Comparison of ENCODE assay signal across 1 cellular context in the genomic region with DNA sequence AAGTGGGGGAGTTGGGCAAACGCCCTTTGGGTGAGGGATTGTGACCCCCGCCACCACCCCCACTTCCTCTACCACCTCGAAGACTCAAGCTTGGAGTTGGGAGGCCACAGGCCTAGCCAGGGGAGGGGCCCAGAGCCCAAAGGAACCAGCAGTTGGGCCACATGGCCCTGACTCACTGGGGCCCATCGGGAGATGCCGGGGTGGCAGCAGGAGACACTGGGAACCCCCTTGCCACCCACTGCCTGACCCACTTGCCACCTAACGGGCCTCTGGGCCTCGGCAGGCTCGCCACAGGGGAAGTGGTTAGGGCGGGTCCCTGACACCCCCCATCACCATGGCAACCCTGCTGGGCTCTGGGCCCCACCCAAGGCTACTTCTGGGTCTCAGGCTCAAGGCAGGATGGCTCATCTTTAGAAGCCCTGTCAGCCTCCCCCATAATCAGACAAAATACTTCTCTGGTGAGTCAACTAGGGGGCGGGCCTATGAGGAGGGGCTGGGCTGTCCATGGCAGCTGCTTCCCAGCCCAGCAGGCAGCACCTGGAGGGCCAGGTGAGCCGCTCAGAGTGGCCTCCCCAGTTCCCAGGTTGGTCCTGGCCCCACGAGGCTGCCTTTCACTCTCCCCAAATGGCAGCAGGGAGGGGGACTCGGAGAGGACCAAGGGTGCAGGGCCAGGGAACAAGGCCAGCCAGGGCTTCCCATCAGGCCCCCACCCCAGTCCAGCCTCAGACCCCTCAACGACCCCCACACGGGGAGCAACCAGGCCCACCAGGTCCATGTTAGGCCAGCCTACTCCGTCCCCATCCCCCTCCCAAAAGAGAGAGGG.
A peak's percentile ranks its signal among the peaks of the same experiment; 100 is the strongest.
TF ChIP-seq lines count a peak whose summit lies in the region.

No MANE protein-coding gene starts in this region.

TF ChIP-seq in K562, 482 proteins besides CTCF, POLR2A, EP300 and RAD21 (continued from another document and continues in another):
- TF ChIP-seq NR2C2 (CRISPR knock-in tag; IDR thresholded peaks at IDR 0.05) (0 out of 2 replicates have a peak, but pooled peaks have one; percentile 30), NR2C2 (tag; IDR thresholded peaks at IDR 0.05) (no peak), FOXJ3 (CRISPR knock-in tag; IDR thresholded peaks at IDR 0.05) (no peak), BRD4 (IDR thresholded peaks at IDR 0.05) (no peak), SIRT6 (IDR thresholded peaks at IDR 0.05; ENCODE audit: low read depth, low read length) (no peak), ZNF57 (CRISPR knock-in tag; IDR thresholded peaks at IDR 0.05) (no peak), PHTF2 (CRISPR knock-in tag; IDR thresholded peaks at IDR 0.05) (no peak), ATF7 (IDR thresholded peaks at IDR 0.05) (peak; percentile 74), NBN (IDR thresholded peaks at IDR 0.05; ENCODE audit: low read depth) (no peak), NFIX (CRISPR knock-in tag; IDR thresholded peaks at IDR 0.05; ENCODE audit: low read depth) (no peak), BCOR (IDR thresholded peaks at IDR 0.05) (no peak), STAG1 (CRISPR knock-in tag; IDR thresholded peaks at IDR 0.05; ENCODE audit: borderline replicate concordance) (no peak), ZNF224 (CRISPR knock-in tag; IDR thresholded peaks at IDR 0.05) (no peak), ZNF212 (CRISPR knock-in tag; IDR thresholded peaks at IDR 0.05) (no peak), ZNF239 (CRISPR knock-in tag; IDR thresholded peaks at IDR 0.05) (no peak), ZNF263 (CRISPR knock-in tag; IDR thresholded peaks at IDR 0.05; ENCODE audit: borderline replicate concordance) (no peak), SMARCC2 (IDR thresholded peaks at IDR 0.05; ENCODE audit: low read depth) (no peak), U2AF2 (optimal IDR thresholded peaks at IDR 0.05; ENCODE audit: low read depth, low read length) (no peak), ZNF311 (CRISPR knock-in tag; IDR thresholded peaks at IDR 0.05) (no peak), YBX1 (IDR thresholded peaks at IDR 0.05) (no peak), BHLHE40 (IDR thresholded peaks at IDR 0.05; ENCODE audit: low read length) (0 out of 2 replicates have a peak, but pooled peaks have one; percentile 5), MCM2 (IDR thresholded peaks at IDR 0.05; ENCODE audit: low read depth) (no peak), ZNF174 (CRISPR knock-in tag; IDR thresholded peaks at IDR 0.05) (no peak), SMARCB1 (IDR thresholded peaks at IDR 0.05; ENCODE audit: insufficient read length, low read depth) (no peak), SAFB2 (IDR thresholded peaks at IDR 0.05; ENCODE audit: borderline replicate concordance, low read depth, low read length, severe bottlenecking) (no peak), ZKSCAN1 (IDR thresholded peaks at IDR 0.05; ENCODE audit: low read depth, low read length) (no peak), CREBBP (IDR thresholded peaks at IDR 0.05; ENCODE audit: low read depth, low read length) (no peak), HDGF (IDR thresholded peaks at IDR 0.05) (no peak), ZC3H8 (IDR thresholded peaks at IDR 0.05) (no peak), CBFA2T3 (IDR thresholded peaks at IDR 0.05) (peak; percentile 57), ZNF75A (CRISPR knock-in tag; IDR thresholded peaks at IDR 0.05) (no peak), MXI1 (IDR thresholded peaks at IDR 0.05; ENCODE audit: low read depth, low read length) (peak; percentile 55; the same call in 1 of the 2 replicates)
- TF ChIP-seq, protein P1, sequence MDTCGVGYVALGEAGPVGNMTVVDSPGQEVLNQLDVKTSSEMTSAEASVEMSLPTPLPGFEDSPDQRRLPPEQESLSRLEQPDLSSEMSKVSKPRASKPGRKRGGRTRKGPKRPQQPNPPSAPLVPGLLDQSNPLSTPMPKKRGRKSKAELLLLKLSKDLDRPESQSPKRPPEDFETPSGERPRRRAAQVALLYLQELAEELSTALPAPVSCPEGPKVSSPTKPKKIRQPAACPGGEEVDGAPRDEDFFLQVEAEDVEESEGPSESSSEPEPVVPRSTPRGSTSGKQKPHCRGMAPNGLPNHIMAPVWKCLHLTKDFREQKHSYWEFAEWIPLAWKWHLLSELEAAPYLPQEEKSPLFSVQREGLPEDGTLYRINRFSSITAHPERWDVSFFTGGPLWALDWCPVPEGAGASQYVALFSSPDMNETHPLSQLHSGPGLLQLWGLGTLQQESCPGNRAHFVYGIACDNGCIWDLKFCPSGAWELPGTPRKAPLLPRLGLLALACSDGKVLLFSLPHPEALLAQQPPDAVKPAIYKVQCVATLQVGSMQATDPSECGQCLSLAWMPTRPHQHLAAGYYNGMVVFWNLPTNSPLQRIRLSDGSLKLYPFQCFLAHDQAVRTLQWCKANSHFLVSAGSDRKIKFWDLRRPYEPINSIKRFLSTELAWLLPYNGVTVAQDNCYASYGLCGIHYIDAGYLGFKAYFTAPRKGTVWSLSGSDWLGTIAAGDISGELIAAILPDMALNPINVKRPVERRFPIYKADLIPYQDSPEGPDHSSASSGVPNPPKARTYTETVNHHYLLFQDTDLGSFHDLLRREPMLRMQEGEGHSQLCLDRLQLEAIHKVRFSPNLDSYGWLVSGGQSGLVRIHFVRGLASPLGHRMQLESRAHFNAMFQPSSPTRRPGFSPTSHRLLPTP (IDR thresholded peaks at IDR 0.05; ENCODE audit: borderline replicate concordance, extremely low read depth, insufficient read length), result no peak
- TF ChIP-seq, protein P2, sequence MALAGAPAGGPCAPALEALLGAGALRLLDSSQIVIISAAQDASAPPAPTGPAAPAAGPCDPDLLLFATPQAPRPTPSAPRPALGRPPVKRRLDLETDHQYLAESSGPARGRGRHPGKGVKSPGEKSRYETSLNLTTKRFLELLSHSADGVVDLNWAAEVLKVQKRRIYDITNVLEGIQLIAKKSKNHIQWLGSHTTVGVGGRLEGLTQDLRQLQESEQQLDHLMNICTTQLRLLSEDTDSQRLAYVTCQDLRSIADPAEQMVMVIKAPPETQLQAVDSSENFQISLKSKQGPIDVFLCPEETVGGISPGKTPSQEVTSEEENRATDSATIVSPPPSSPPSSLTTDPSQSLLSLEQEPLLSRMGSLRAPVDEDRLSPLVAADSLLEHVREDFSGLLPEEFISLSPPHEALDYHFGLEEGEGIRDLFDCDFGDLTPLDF (CRISPR knock-in tag; IDR thresholded peaks at IDR 0.05), result 0 out of 2 replicates have a peak, but pooled peaks have one; percentile 36
- TF ChIP-seq, protein P3, sequence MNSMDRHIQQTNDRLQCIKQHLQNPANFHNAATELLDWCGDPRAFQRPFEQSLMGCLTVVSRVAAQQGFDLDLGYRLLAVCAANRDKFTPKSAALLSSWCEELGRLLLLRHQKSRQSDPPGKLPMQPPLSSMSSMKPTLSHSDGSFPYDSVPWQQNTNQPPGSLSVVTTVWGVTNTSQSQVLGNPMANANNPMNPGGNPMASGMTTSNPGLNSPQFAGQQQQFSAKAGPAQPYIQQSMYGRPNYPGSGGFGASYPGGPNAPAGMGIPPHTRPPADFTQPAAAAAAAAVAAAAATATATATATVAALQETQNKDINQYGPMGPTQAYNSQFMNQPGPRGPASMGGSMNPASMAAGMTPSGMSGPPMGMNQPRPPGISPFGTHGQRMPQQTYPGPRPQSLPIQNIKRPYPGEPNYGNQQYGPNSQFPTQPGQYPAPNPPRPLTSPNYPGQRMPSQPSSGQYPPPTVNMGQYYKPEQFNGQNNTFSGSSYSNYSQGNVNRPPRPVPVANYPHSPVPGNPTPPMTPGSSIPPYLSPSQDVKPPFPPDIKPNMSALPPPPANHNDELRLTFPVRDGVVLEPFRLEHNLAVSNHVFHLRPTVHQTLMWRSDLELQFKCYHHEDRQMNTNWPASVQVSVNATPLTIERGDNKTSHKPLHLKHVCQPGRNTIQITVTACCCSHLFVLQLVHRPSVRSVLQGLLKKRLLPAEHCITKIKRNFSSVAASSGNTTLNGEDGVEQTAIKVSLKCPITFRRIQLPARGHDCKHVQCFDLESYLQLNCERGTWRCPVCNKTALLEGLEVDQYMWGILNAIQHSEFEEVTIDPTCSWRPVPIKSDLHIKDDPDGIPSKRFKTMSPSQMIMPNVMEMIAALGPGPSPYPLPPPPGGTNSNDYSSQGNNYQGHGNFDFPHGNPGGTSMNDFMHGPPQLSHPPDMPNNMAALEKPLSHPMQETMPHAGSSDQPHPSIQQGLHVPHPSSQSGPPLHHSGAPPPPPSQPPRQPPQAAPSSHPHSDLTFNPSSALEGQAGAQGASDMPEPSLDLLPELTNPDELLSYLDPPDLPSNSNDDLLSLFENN (IDR thresholded peaks at IDR 0.05; ENCODE audit: low read depth in 2 of 2, low read length in 2 of 2), result no peak
- TF ChIP-seq, protein P4, sequence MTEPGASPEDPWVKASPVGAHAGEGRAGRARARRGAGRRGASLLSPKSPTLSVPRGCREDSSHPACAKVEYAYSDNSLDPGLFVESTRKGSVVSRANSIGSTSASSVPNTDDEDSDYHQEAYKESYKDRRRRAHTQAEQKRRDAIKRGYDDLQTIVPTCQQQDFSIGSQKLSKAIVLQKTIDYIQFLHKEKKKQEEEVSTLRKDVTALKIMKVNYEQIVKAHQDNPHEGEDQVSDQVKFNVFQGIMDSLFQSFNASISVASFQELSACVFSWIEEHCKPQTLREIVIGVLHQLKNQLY (CRISPR knock-in tag; conservative IDR thresholded peaks at IDR 0.05), result no peak
- TF ChIP-seq, protein P5, sequence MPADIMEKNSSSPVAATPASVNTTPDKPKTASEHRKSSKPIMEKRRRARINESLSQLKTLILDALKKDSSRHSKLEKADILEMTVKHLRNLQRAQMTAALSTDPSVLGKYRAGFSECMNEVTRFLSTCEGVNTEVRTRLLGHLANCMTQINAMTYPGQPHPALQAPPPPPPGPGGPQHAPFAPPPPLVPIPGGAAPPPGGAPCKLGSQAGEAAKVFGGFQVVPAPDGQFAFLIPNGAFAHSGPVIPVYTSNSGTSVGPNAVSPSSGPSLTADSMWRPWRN (IDR thresholded peaks at IDR 0.05; ENCODE audit: low read depth), result no peak
- TF ChIP-seq, protein P6, sequence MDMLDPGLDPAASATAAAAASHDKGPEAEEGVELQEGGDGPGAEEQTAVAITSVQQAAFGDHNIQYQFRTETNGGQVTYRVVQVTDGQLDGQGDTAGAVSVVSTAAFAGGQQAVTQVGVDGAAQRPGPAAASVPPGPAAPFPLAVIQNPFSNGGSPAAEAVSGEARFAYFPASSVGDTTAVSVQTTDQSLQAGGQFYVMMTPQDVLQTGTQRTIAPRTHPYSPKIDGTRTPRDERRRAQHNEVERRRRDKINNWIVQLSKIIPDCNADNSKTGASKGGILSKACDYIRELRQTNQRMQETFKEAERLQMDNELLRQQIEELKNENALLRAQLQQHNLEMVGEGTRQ (CRISPR knock-in tag; IDR thresholded peaks at IDR 0.05), result no peak
- TF ChIP-seq, protein P7, sequence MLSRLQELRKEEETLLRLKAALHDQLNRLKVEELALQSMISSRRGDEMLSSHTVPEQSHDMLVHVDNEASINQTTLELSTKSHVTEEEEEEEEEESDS (CRISPR knock-in tag; IDR thresholded peaks at IDR 0.05), result no peak
- TF ChIP-seq, protein P8, sequence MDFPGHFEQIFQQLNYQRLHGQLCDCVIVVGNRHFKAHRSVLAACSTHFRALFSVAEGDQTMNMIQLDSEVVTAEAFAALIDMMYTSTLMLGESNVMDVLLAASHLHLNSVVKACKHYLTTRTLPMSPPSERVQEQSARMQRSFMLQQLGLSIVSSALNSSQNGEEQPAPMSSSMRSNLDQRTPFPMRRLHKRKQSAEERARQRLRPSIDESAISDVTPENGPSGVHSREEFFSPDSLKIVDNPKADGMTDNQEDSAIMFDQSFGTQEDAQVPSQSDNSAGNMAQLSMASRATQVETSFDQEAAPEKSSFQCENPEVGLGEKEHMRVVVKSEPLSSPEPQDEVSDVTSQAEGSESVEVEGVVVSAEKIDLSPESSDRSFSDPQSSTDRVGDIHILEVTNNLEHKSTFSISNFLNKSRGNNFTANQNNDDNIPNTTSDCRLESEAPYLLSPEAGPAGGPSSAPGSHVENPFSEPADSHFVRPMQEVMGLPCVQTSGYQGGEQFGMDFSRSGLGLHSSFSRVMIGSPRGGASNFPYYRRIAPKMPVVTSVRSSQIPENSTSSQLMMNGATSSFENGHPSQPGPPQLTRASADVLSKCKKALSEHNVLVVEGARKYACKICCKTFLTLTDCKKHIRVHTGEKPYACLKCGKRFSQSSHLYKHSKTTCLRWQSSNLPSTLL (IDR thresholded peaks at IDR 0.05), result no peak
- TF ChIP-seq, protein P9, sequence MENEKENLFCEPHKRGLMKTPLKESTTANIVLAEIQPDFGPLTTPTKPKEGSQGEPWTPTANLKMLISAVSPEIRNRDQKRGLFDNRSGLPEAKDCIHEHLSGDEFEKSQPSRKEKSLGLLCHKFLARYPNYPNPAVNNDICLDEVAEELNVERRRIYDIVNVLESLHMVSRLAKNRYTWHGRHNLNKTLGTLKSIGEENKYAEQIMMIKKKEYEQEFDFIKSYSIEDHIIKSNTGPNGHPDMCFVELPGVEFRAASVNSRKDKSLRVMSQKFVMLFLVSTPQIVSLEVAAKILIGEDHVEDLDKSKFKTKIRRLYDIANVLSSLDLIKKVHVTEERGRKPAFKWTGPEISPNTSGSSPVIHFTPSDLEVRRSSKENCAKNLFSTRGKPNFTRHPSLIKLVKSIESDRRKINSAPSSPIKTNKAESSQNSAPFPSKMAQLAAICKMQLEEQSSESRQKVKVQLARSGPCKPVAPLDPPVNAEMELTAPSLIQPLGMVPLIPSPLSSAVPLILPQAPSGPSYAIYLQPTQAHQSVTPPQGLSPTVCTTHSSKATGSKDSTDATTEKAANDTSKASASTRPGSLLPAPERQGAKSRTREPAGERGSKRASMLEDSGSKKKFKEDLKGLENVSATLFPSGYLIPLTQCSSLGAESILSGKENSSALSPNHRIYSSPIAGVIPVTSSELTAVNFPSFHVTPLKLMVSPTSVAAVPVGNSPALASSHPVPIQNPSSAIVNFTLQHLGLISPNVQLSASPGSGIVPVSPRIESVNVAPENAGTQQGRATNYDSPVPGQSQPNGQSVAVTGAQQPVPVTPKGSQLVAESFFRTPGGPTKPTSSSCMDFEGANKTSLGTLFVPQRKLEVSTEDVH (IDR thresholded peaks at IDR 0.05; ENCODE audit: low read depth, partially characterized antibody), result no peak
- TF ChIP-seq, protein P10, sequence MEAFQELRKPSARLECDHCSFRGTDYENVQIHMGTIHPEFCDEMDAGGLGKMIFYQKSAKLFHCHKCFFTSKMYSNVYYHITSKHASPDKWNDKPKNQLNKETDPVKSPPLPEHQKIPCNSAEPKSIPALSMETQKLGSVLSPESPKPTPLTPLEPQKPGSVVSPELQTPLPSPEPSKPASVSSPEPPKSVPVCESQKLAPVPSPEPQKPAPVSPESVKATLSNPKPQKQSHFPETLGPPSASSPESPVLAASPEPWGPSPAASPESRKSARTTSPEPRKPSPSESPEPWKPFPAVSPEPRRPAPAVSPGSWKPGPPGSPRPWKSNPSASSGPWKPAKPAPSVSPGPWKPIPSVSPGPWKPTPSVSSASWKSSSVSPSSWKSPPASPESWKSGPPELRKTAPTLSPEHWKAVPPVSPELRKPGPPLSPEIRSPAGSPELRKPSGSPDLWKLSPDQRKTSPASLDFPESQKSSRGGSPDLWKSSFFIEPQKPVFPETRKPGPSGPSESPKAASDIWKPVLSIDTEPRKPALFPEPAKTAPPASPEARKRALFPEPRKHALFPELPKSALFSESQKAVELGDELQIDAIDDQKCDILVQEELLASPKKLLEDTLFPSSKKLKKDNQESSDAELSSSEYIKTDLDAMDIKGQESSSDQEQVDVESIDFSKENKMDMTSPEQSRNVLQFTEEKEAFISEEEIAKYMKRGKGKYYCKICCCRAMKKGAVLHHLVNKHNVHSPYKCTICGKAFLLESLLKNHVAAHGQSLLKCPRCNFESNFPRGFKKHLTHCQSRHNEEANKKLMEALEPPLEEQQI (IDR thresholded peaks at IDR 0.05), result no peak
